1 cellular context compared by ENCODE assay signal in the genomic region with DNA sequence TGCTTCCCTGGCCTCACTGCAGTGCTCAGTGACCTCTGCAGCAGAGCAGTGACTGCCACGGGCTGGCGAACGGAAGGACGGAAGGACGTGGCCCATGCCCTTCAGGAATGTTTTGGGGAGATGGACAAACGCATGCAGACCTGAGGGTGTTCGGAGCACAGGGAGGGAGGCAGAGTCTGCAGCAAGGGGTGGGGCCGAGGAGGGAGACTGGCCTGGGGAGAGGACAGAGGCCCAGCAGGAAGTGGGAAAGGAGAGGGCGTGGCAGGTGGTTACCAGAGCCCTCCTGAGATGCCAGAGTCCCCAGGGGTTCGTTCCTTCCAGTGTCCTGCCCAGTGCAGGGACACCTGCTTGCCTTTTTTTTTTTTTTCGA.
A peak's percentile ranks its signal among the peaks of the same experiment; 100 is the strongest.
TF ChIP-seq lines count a peak whose summit lies in the region.

No MANE protein-coding gene starts in this region.

TF ChIP-seq in GM23338, 12 proteins besides CTCF, POLR2A, EP300 and RAD21 (continued from another document):
- TF ChIP-seq, protein P1, sequence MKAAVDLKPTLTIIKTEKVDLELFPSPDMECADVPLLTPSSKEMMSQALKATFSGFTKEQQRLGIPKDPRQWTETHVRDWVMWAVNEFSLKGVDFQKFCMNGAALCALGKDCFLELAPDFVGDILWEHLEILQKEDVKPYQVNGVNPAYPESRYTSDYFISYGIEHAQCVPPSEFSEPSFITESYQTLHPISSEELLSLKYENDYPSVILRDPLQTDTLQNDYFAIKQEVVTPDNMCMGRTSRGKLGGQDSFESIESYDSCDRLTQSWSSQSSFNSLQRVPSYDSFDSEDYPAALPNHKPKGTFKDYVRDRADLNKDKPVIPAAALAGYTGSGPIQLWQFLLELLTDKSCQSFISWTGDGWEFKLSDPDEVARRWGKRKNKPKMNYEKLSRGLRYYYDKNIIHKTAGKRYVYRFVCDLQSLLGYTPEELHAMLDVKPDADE (IDR thresholded peaks at IDR 0.05) = no peak
- 0 out of 2 replicates have a peak, but pooled peaks have one; percentile 2 for TF ChIP-seq POLR2AphosphoS5 (IDR thresholded peaks at IDR 0.05; ENCODE audit: low read depth)
